In the genomic region with DNA sequence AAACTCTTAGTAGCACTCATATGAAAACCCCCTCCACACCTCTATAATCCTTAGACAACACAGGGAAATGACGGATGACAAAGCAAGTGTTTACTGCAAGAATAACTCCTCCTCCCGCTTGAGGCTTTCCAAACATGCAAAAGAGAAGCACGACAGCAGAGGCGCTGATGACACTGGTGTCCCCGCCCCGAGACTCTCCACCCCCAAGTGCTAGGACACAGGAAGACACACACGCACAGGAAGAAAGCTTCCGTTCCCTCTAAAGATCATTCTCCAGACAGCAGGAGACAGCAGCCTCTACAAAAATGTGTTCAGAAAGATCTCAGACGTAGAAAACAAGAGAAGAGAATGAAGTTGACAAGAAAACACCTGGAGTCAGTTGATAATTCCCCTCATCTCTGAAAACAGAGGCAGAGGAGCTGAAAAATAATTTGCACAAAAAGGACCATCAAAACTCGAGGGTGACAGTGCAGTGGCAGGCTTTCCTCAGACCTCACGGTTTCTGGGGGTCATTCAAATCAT, we compare ENCODE assay signal across 7 cellular contexts.
DNase-seq lines count a peak whose midpoint lies in the region; ATAC-seq and TF ChIP-seq lines count a peak whose summit lies in the region.

No MANE protein-coding gene starts in this region.

- peak; percentile 67 for DNase-seq in NCI-H2227 (lab: John Stamatoyannopoulos, UW; ENCODE audit: unreplicated experiment)
- peak; percentile 47 for DNase-seq in activated T-cell treated with anti-CD3 and anti-CD28 coated beads for 24 hours (ENCODE audit: low read depth)
- DNase-seq in SHP77 (lab: John Stamatoyannopoulos, UW) = no peak

- H3K4me1 ChIP-seq in gastroesophageal sphincter = peaks cover 0 to 31% (median 0%) of the 10 kb centered on the region in 3 donors
- H3K4me1 ChIP-seq in skeletal muscle tissue (ENCODE audit: control insufficient read depth in 3 of 3, insufficient read depth in 3 of 3, low read length in 3 of 3) = peaks cover 5 to 11% (median 11%) of the 10 kb centered on the region in 3 donors

- H3K27me3 ChIP-seq in gastroesophageal sphincter (no peaks in the 10 kb centered on the region), skeletal muscle tissue (ENCODE audit: control insufficient read depth in 3 of 3, insufficient read depth in 3 of 3, low read length in 3 of 3) (no peaks in the 10 kb centered on the region)

- H3K4me3 ChIP-seq in gastroesophageal sphincter (no peak overlapping the region), skeletal muscle tissue (ENCODE audit: low read length in 3 of 3) (no peak overlapping the region)

- peak overlapping the region in 2 of 4 donors; percentile 21 to 46 for H3K27ac ChIP-seq in gastroesophageal sphincter
- H3K27ac ChIP-seq in skeletal muscle tissue (ENCODE audit: low read depth, low read length) = peak overlapping the region; percentile 25

- peaks cover 0 to 98% of the 10 kb centered on the region in 2 donors for H3K36me3 ChIP-seq in gastroesophageal sphincter
- H3K36me3 ChIP-seq in skeletal muscle tissue (ENCODE audit: control insufficient read depth in 3 of 3, insufficient read depth in 3 of 3, low read length in 3 of 3) = peaks cover 28 to 46% (median 42%) of the 10 kb centered on the region in 3 donors

- no peak for TF ChIP-seq EP300 in gastroesophageal sphincter (IDR thresholded peaks at IDR 0.05)

- no peaks in the 10 kb centered on the region for H3K9me3 ChIP-seq in gastroesophageal sphincter
- no peaks in the 10 kb centered on the region for H3K9me3 ChIP-seq in skeletal muscle tissue (ENCODE audit: control insufficient read depth in 3 of 3, low read length in 3 of 3)

- H3K9ac ChIP-seq in skeletal muscle tissue (ENCODE audit: low read depth in 1 of 3, low read length in 3 of 3) = no peak overlapping the region

- TF ChIP-seq CTCF in gastroesophageal sphincter (IDR thresholded peaks at IDR 0.05) = no peak

- ATAC-seq in GM21619 (IDR thresholded peaks at IDR 0.05; ENCODE audit: unreplicated experiment) = peak; percentile 48
- ATAC-seq in gastroesophageal sphincter = peak; percentile 48
- ATAC-seq in HG02798 (IDR thresholded peaks at IDR 0.05; ENCODE audit: poor library complexity, unreplicated experiment) = no peak

- TF ChIP-seq POLR2A in gastroesophageal sphincter (IDR thresholded peaks at IDR 0.05) = no peak

- 28 to 46% methylated on average over 10 to 11 of the region's 11 CpGs for WGBS in gastroesophageal sphincter (ENCODE audit: low coverage in 1 of 2), 2 donors

Comparison
In these comparisons a context has a peak if more than half of its experiments do, and no peak if none do; other contexts are left out.
1. DNase-seq: peak in NCI-H2227 (single experiment) and activated T-cell treated with anti-CD3 and anti-CD28 coated beads for 24 hours (single experiment); none in SHP77 (0 of 2).